ENCODE assay signal across 15 cellular contexts in genomic region chr12:6273931-6274687, GRCh38. TPM values are rescaled to one million over a fixed set of nuclear protein-coding genes. Genes with fewer than 3 reads are reported as not detected.
DNase-seq lines count a peak whose midpoint lies in the region; ATAC-seq and TF ChIP-seq lines count a peak whose summit lies in the region.
"Had no signal": no experiment of that assay in that cellular context is flagged by ENCODE, and none has a peak within 500 bp of the region (broad histone marks: within the 10 kb centered on the region; RNA-seq: fewer than 3 reads in every experiment).

No MANE protein-coding gene starts in this region.

- H3K4me1 ChIP-seq in mammary epithelial cell (ENCODE audit: insufficient read depth, low read length) (peaks cover 50% of the 10 kb centered on the region), thymus (ENCODE audit: control insufficient read depth, insufficient read depth, low read length) (peaks cover 2% of the 10 kb centered on the region)

- H2AFZ ChIP-seq in mammary epithelial cell (ENCODE audit: low read depth, low read length) = no peak overlapping the region

- H3K36me3 ChIP-seq in mammary epithelial cell (ENCODE audit: insufficient read depth, low read length) (no peaks in the 10 kb centered on the region), thymus (ENCODE audit: control insufficient read depth, insufficient read depth) (no peaks in the 10 kb centered on the region)

- no peaks in the 10 kb centered on the region for H3K36me3 Mint-ChIP-seq in activated naive CD8-positive, alpha-beta T cell treated with anti-CD3 and anti-CD28 coated beads, Interleukin-2, amount 50 U/mL, for 24 hours (ENCODE audit: low read depth)
- H3K36me3 Mint-ChIP-seq in activated T-cell treated with anti-CD3 and anti-CD28 coated beads, Interleukin-2, amount 50 U/mL, for 72 hours (ENCODE audit: insufficient read depth in 2 of 2) = no peaks in the 10 kb centered on the region
- H3K36me3 Mint-ChIP-seq: activated naive CD8-positive, alpha-beta T cell treated with anti-CD3 and anti-CD28 coated beads for 36 hours; naive thymus-derived CD4-positive, alpha-beta T cell had no signal

- H3K4me3 ChIP-seq in mammary epithelial cell (replicated peaks in 1 of 3; ENCODE audit: insufficient read depth in 1 of 3, low read depth in 2 of 3, low read length in 3 of 3) (no peak overlapping the region), thymus (ENCODE audit: low read length) (no peak overlapping the region)

- no TSS peak for BruUV-seq in mammary epithelial cell (replicated peaks; lab: Mats Ljungman, UMichigan)

- H4K20me1 ChIP-seq in mammary epithelial cell (ENCODE audit: insufficient read depth, low read length) = no peaks in the 10 kb centered on the region

- dilution Hi-C loops in mammary epithelial cell (cut with HindIII; ENCODE audit: low sequenced_read_pairs) = loop anchor here (5.0 kb wide), 2 partner anchors 47 to 77 kb away; no protein-coding TSS in a partner anchor

- H3K4me1 Mint-ChIP-seq in activated naive CD8-positive, alpha-beta T cell treated with anti-CD3 and anti-CD28 coated beads, Interleukin-2, amount 50 U/mL, for 24 hours = peaks cover 24% of the 10 kb centered on the region
- peaks cover 20% of the 10 kb centered on the region for H3K4me1 Mint-ChIP-seq in activated T-cell treated with anti-CD3 and anti-CD28 coated beads, Interleukin-2, amount 50 U/mL, for 72 hours (ENCODE audit: low read depth)

- H3K79me2 ChIP-seq in mammary epithelial cell (ENCODE audit: insufficient read depth, low read length) = no peaks in the 10 kb centered on the region

- intact Hi-C loops in mammary epithelial cell (cut with micrococcal nuclease) = loop anchor here (2.0 kb wide), 1 partner anchor 49 kb away; no protein-coding TSS in a partner anchor

- H3K9me3 Mint-ChIP-seq in activated naive CD8-positive, alpha-beta T cell treated with anti-CD3 and anti-CD28 coated beads, Interleukin-2, amount 50 U/mL, for 24 hours = no peaks in the 10 kb centered on the region
- no peaks in the 10 kb centered on the region for H3K9me3 Mint-ChIP-seq in activated T-cell treated with anti-CD3 and anti-CD28 coated beads, Interleukin-2, amount 50 U/mL, for 72 hours
- H3K9me3 Mint-ChIP-seq: activated naive CD8-positive, alpha-beta T cell treated with anti-CD3 and anti-CD28 coated beads for 36 hours; naive thymus-derived CD4-positive, alpha-beta T cell had no signal

- CTCF ChIA-PET in mammary epithelial cell (lab: Charles Lee; ENCODE audit: low non-redundant PET) = interaction anchor here (0.7 kb wide), 1 partner anchor 26 kb away, joined by 5 read pairs; no protein-coding TSS in a partner anchor

- 84% methylated on average over 4 of the region's 6 CpGs for WGBS in mammary epithelial cell (ENCODE audit: low coverage, missing lambda C conversion rate)
- 95% methylated on average over 6 of the region's 6 CpGs for WGBS in thymus

- no peak for TF ChIP-seq CTCF in mammary epithelial cell (conservative IDR thresholded peaks at IDR 0.05 in 1 of 2, IDR thresholded peaks at IDR 0.05 in 1 of 2; ENCODE audit: extremely low read depth in 1 of 2, insufficient read depth in 1 of 2, low read depth in 1 of 2, low read length in 2 of 2)

- H3K9me3 ChIP-seq in mammary epithelial cell (replicated peaks; ENCODE audit: insufficient read depth, low read length) (no peaks in the 10 kb centered on the region), thymus (ENCODE audit: control insufficient read depth) (no peaks in the 10 kb centered on the region)

- H3K9ac ChIP-seq in mammary epithelial cell (ENCODE audit: insufficient read depth, low read length) = peak overlapping the region; percentile 82

- in situ Hi-C loops in mammary epithelial cell (cut with MboI; ENCODE audit: low sequenced_read_pairs in 2 of 2) = no loop called here

- H3K27me3 ChIP-seq in mammary epithelial cell (ENCODE audit: insufficient read depth, low read length) (no peaks in the 10 kb centered on the region), thymus (ENCODE audit: control insufficient read depth, insufficient read depth) (peaks cover 6% of the 10 kb centered on the region)

- H3K4me2 ChIP-seq in mammary epithelial cell (ENCODE audit: insufficient read depth, low read depth, low read length) = no peak overlapping the region

- no peak for ATAC-seq in GM19463 (IDR thresholded peaks at IDR 0.05; ENCODE audit: unreplicated experiment)
- no peak for ATAC-seq in activated naive CD8-positive, alpha-beta T cell treated with anti-CD3 and anti-CD28 coated beads, Interleukin-2, amount 50 U/mL, for 24 hours
- no peak for ATAC-seq in activated T-cell treated with anti-CD3 and anti-CD28 coated beads, Interleukin-2, amount 50 U/mL, for 72 hours (replicated peaks in 1 of 2)
- ATAC-seq: naive thymus-derived CD4-positive, alpha-beta T cell had no signal

- peak; percentile 4 for DNase-seq in NCI-H2227 (lab: John Stamatoyannopoulos, UW; ENCODE audit: unreplicated experiment)
- no peak for DNase-seq in NCI-H2227 treated with DMSO at 0.1 percent for 48 hours (lab: John Stamatoyannopoulos, UW)
- DNase-seq in mammary epithelial cell = no peak
- DNase-seq in left kidney (ENCODE audit: low read depth, low spot score) = peak; percentile 59
- no peak for DNase-seq in activated naive CD8-positive, alpha-beta T cell treated with anti-CD3 and anti-CD28 coated beads, Interleukin-2, amount 50 U/mL, for 24 hours
- DNase-seq in activated T-cell treated with anti-CD3 and anti-CD28 coated beads, Interleukin-2, amount 50 U/mL, for 72 hours = no peak
- DNase-seq: activated CD4-positive, alpha-beta T cell treated with anti-CD3 and anti-CD28 coated beads, Interleukin-2, amount 50 U/mL, for 48 hours; activated naive CD8-positive, alpha-beta T cell treated with anti-CD3 and anti-CD28 coated beads for 36 hours; DMS 273 treated with DMSO at 0.1 percent for 48 hours; hippocampal formation; naive thymus-derived CD4-positive, alpha-beta T cell; NCI-H526; stimulated activated naive CD4-positive, alpha-beta T cell treated with Interleukin-2 at 50 U/mL for 16 hours had no signal

- H3K27me3 Mint-ChIP-seq in activated naive CD8-positive, alpha-beta T cell treated with anti-CD3 and anti-CD28 coated beads, Interleukin-2, amount 50 U/mL, for 24 hours = peaks cover 43% of the 10 kb centered on the region
- H3K27me3 Mint-ChIP-seq in activated T-cell treated with anti-CD3 and anti-CD28 coated beads, Interleukin-2, amount 50 U/mL, for 72 hours (ENCODE audit: low read depth) = peaks cover 30% of the 10 kb centered on the region

- H3K27ac Mint-ChIP-seq in activated naive CD8-positive, alpha-beta T cell treated with anti-CD3 and anti-CD28 coated beads, Interleukin-2, amount 50 U/mL, for 24 hours = no peak overlapping the region
- no peak overlapping the region for H3K27ac Mint-ChIP-seq in activated T-cell treated with anti-CD3 and anti-CD28 coated beads, Interleukin-2, amount 50 U/mL, for 72 hours
- H3K27ac Mint-ChIP-seq: activated naive CD8-positive, alpha-beta T cell treated with anti-CD3 and anti-CD28 coated beads for 36 hours had no signal

- H3K27ac ChIP-seq in mammary epithelial cell (ENCODE audit: insufficient read depth, low read depth, low read length) = peak overlapping the region; percentile 96
- H3K27ac ChIP-seq in thymus (ENCODE audit: low read depth) = peak overlapping the region; percentile 72

- no peak overlapping the region for H3K4me3 Mint-ChIP-seq in activated naive CD8-positive, alpha-beta T cell treated with anti-CD3 and anti-CD28 coated beads, Interleukin-2, amount 50 U/mL, for 24 hours
- H3K4me3 Mint-ChIP-seq in activated T-cell treated with anti-CD3 and anti-CD28 coated beads, Interleukin-2, amount 50 U/mL, for 72 hours = no peak overlapping the region
- H3K4me3 Mint-ChIP-seq: activated naive CD8-positive, alpha-beta T cell treated with anti-CD3 and anti-CD28 coated beads for 36 hours; naive thymus-derived CD4-positive, alpha-beta T cell had no signal

RNA-seq across cellular contexts. Expression of gene PLEKHG6, which starts 36.4 kb away (rescaled TPM):
- 1 to 10 TPM; 2.2 to 3.3 TPM for total RNA-seq in mammary epithelial cell
- polyA plus RNA-seq in mammary epithelial cell = 2.1 TPM
- polyA minus RNA-seq in mammary epithelial cell = not detected
- 7.5 TPM for polyA plus RNA-seq in thymus
- not detected for total RNA-seq in activated T-cell treated with anti-CD3 and anti-CD28 coated beads, Interleukin-2, amount 50 U/mL, for 72 hours
- total RNA-seq: naive thymus-derived CD4-positive, alpha-beta T cell had no signal

Comparison
In these comparisons a context has a peak if more than half of its experiments do, and no peak if none do; other contexts are left out.
1. DNase-seq: peak in NCI-H2227 (single experiment) and left kidney (single experiment); none in NCI-H2227 treated with DMSO at 0.1 percent for 48 hours (single experiment), mammary epithelial cell (single experiment), activated naive CD8-positive, alpha-beta T cell treated with anti-CD3 and anti-CD28 coated beads, Interleukin-2, amount 50 U/mL, for 24 hours (single experiment) and activated T-cell treated with anti-CD3 and anti-CD28 coated beads, Interleukin-2, amount 50 U/mL, for 72 hours (0 of 2).